Comparison of ENCODE assay signal across 17 cellular contexts in the genomic region with DNA sequence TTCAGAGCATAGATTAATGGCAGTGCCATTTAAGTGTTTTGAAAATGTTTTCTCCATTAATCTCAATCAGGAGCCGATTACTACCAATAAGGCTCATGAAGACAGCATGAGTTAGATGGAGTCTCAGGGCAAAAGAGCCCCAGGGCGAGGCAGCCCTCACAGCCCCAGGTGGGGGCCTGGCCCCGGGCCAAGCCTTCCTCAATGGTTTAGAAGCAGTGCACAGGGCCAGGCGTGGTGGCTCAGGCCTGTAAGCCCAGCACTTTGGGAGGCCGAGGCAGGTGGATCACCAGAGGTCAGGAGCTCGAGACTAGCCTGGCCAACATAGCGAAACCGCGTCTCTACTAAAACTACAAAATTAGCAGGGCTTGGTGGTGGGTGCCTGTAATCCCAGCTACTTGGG.
A peak's percentile ranks its signal among the peaks of the same experiment; 100 is the strongest.
DNase-seq lines count a peak whose midpoint lies in the region; ATAC-seq and TF ChIP-seq lines count a peak whose summit lies in the region.
"Had no signal": no experiment of that assay in that cellular context is flagged by ENCODE, and none has a peak within 500 bp of the region (broad histone marks: within the 10 kb centered on the region; RNA-seq: fewer than 3 reads in every experiment).

No MANE protein-coding gene starts in this region.

- H3K27me3 Mint-ChIP-seq in osteocyte (ENCODE audit: unreplicated experiment): no peaks in the 10 kb centered on the region

- H3K4me3 ChIP-seq in RWPE2 (ENCODE audit: severe bottlenecking) (no peak overlapping the region), upper lobe of right lung (no peak overlapping the region)
- H3K4me3 ChIP-seq: SK-N-MC had no signal

- DNase-seq in cardiac septum (ENCODE audit: low spot score) (peak; percentile 61), Right ventricle myocardium inferior (ENCODE audit: missing footprints) (no peak), RWPE2 (ENCODE audit: low spot score) (peak; percentile 30), osteocyte (ENCODE audit: extremely low spot score, unreplicated experiment) (peak; percentile 79), upper lobe of right lung (peak; percentile 42), AG08395 (ENCODE audit: low spot score) (no peak), cerebellar nuclear complex (lab: John Stamatoyannopoulos, UW) (no peak)
- no peak for DNase-seq in stimulated activated CD8-positive, alpha-beta memory T cell treated with anti-CD3 and anti-CD28 coated beads, Interleukin-4, amount 100 ng/mL, for 48 hours
- DNase-seq: AML-193, DMS79, NCI-H1092 treated with DMSO at 0.1 percent for 48 hours, NCI-H2029, PC-3 had no signal

- no peaks in the 10 kb centered on the region for H3K9me3 ChIP-seq in RWPE2 (ENCODE audit: severe bottlenecking)
- H3K9me3 ChIP-seq in upper lobe of right lung: no peaks in the 10 kb centered on the region

- H3K36me3 ChIP-seq in RWPE2 (ENCODE audit: low read depth) (no peaks in the 10 kb centered on the region), upper lobe of right lung (no peaks in the 10 kb centered on the region)

- H3K4me1 ChIP-seq in RWPE2 (ENCODE audit: insufficient read depth, poor library complexity, severe bottlenecking): no peaks in the 10 kb centered on the region
- H3K4me1 ChIP-seq in upper lobe of right lung: no peaks in the 10 kb centered on the region

- H3K27ac Mint-ChIP-seq in osteocyte (ENCODE audit: unreplicated experiment): no peak overlapping the region
- H3K27ac Mint-ChIP-seq: CD4-positive, alpha-beta T cell had no signal

- intact Hi-C loops in cardiac septum (cut with DNase I): no loop called here
- intact Hi-C loops in Right ventricle myocardium inferior (cut with DNase I): no loop called here
- intact Hi-C loops in upper lobe of right lung (cut with DNase I): no loop called here

- H3K27me3 ChIP-seq in RWPE2 (ENCODE audit: insufficient read depth, poor library complexity, severe bottlenecking) (no peaks in the 10 kb centered on the region), upper lobe of right lung (no peaks in the 10 kb centered on the region)

- no peak overlapping the region for H3K4me3 Mint-ChIP-seq in osteocyte (ENCODE audit: unreplicated experiment)
- H3K4me3 Mint-ChIP-seq: CD4-positive, alpha-beta T cell had no signal

- H3K27ac ChIP-seq in RWPE2 (ENCODE audit: poor library complexity, severe bottlenecking) (no peak overlapping the region), upper lobe of right lung (no peak overlapping the region)
- H3K27ac ChIP-seq: KMS-11, SK-N-MC had no signal

- H3K36me3 Mint-ChIP-seq in osteocyte (ENCODE audit: unreplicated experiment): peaks cover under 1% of the 10 kb centered on the region

- no peak for TF ChIP-seq CTCF in RWPE2 (IDR thresholded peaks at IDR 0.05; ENCODE audit: poor library complexity, severe bottlenecking)
- no peak for TF ChIP-seq CTCF in osteocyte (IDR thresholded peaks at IDR 0.05)
- TF ChIP-seq CTCF in upper lobe of right lung (IDR thresholded peaks at IDR 0.05): no peak

- H3K4me1 Mint-ChIP-seq in osteocyte (ENCODE audit: unreplicated experiment): peaks cover 4% of the 10 kb centered on the region

- ATAC-seq in Right ventricle myocardium inferior (no peak), RWPE2 (ENCODE audit: low read depth) (no peak), upper lobe of right lung (no peak)
- ATAC-seq: HCT116, PC-3 had no signal

- H3K9me3 Mint-ChIP-seq in osteocyte (ENCODE audit: unreplicated experiment): no peaks in the 10 kb centered on the region
- H3K9me3 Mint-ChIP-seq: CD4-positive, alpha-beta T cell had no signal

Comparison
In these comparisons a context has a peak if more than half of its experiments do, and no peak if none do; other contexts are left out.
1. DNase-seq: peak in cardiac septum (single experiment), RWPE2 (single experiment), osteocyte (single experiment) and upper lobe of right lung (single experiment); none in Right ventricle myocardium inferior (single experiment), AG08395 (single experiment), stimulated activated CD8-positive, alpha-beta memory T cell treated with anti-CD3 and anti-CD28 coated beads, Interleukin-4, amount 100 ng/mL, for 48 hours (single experiment) and cerebellar nuclear complex (0 of 2).